Comparison of ENCODE assay signal across 17 cellular contexts in the genomic region with DNA sequence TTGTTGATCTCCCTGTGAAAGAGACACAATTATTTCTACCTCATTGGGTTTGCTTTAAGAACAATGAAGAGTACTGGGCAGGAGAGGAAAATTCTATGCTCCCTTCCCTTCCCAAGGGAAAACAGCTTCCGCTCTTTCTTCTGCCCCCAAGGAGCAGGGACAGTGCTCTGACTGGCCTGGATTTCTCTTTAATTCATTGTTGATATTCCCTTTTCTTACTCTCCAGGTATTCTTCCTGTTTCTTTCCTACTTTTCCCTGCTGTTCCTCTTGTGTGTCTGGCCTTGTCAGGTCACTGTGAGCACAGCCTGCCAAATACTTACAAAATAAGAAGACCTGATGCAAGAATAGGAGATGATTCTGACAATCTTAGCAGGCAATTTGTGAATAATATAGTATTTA. TPM values are rescaled to one million over a fixed set of nuclear protein-coding genes. Genes with fewer than 3 reads are reported as not detected.
A peak's percentile ranks its signal among the peaks of the same experiment; 100 is the strongest.
DNase-seq lines count a peak whose midpoint lies in the region; ATAC-seq, FAIRE-seq and TF ChIP-seq lines count a peak whose summit lies in the region.
"Had no signal": no experiment of that assay in that cellular context is flagged by ENCODE, and none has a peak within 500 bp of the region (broad histone marks: within the 10 kb centered on the region; RNA-seq: fewer than 3 reads in every experiment).

No MANE protein-coding gene starts in this region.

- peaks cover 33% of the 10 kb centered on the region for H3K4me1 Mint-ChIP-seq in Caco-2 (ENCODE audit: low read depth, unreplicated experiment)

- H3K27me3 ChIP-seq in Caco-2 (replicated peaks; ENCODE audit: control insufficient read depth, insufficient read depth, low read length) = no peaks in the 10 kb centered on the region
- H3K27me3 ChIP-seq in HL-60 (ENCODE audit: insufficient read depth, poor library complexity, severe bottlenecking) = no peaks in the 10 kb centered on the region
- H3K27me3 ChIP-seq in brain microvascular endothelial cell (replicated peaks) = no peaks in the 10 kb centered on the region
- no peaks in the 10 kb centered on the region for H3K27me3 ChIP-seq in neuronal stem cell (ENCODE audit: control insufficient read depth in 3 of 3, insufficient read depth in 3 of 3, low read depth in 1 of 3, low read length in 3 of 3)
- no peaks in the 10 kb centered on the region for H3K27me3 ChIP-seq in PC-3 (ENCODE audit: low read length)

- H3K4me2 ChIP-seq in neuronal stem cell (ENCODE audit: insufficient read depth, low read length, poor library complexity, severe bottlenecking) (no peak overlapping the region), PC-3 (ENCODE audit: low read length) (no peak overlapping the region)

- H3K14ac ChIP-seq in neuronal stem cell (ENCODE audit: low read length) = no peak overlapping the region

- FAIRE-seq in H54 (lab: Jason Lieb, UNC) = no peak
- FAIRE-seq: bronchial epithelial cell had no signal

- H3K4me3 Mint-ChIP-seq in Caco-2 (ENCODE audit: unreplicated experiment) = no peak overlapping the region
- H3K4me3 Mint-ChIP-seq: activated CD4-positive, alpha-beta T cell treated with anti-CD3 and anti-CD28 coated beads, Interleukin-2, amount 10 ng/mL, durations not matched to agents 24 days and 14 days had no signal

- no peak overlapping the region for H2BK12ac ChIP-seq in neuronal stem cell (ENCODE audit: low read length)

- H3F3A ChIP-seq in PC-3 (ENCODE audit: low read length, unreplicated experiment) = no peaks in the 10 kb centered on the region

- H3K79me1 ChIP-seq in neuronal stem cell (ENCODE audit: low read depth, low read length) = no peaks in the 10 kb centered on the region

- TF ChIP-seq CTCF in Caco-2 (IDR thresholded peaks at IDR 0.05; ENCODE audit: insufficient read depth in 1 of 2, low read depth in 1 of 2, low read length in 1 of 2, severe bottlenecking in 1 of 2, unreplicated experiment in 1 of 2) (no peak), HL-60 (IDR thresholded peaks at IDR 0.05; ENCODE audit: insufficient read depth, low read length) (no peak), brain microvascular endothelial cell (IDR thresholded peaks at IDR 0.05; ENCODE audit: low read depth, low read length, missing control alignments) (no peak), PC-3 (conservative IDR thresholded peaks at IDR 0.05; ENCODE audit: low read depth, low read length) (no peak)

- CTCF ChIA-PET in Caco-2 (lab: Charles Lee) = no interaction called here
- CTCF ChIA-PET in PC-3 (lab: Charles Lee) = no interaction called here

- H3K79me2 ChIP-seq in PC-3 (ENCODE audit: low read length) = no peaks in the 10 kb centered on the region

- peaks cover 37% of the 10 kb centered on the region for H3K4me1 ChIP-seq in Caco-2
- H3K4me1 ChIP-seq in neuronal stem cell (ENCODE audit: control insufficient read depth in 2 of 2, insufficient read depth in 1 of 2, low read depth in 1 of 2, low read length in 2 of 2) = peaks cover 8 to 31% of the 10 kb centered on the region in 2 donors
- peaks cover 21% of the 10 kb centered on the region for H3K4me1 ChIP-seq in PC-3 (ENCODE audit: insufficient read depth, low read length)

- H3K27me3 Mint-ChIP-seq in Caco-2 (ENCODE audit: insufficient read depth, unreplicated experiment) = no peaks in the 10 kb centered on the region

- in situ Hi-C loops in brain microvascular endothelial cell (cut with HindIII; ENCODE audit: low pct_ligation_motif_present, low sequenced_read_pairs) = no loop called here

- no peaks in the 10 kb centered on the region for H4K20me1 ChIP-seq in PC-3 (ENCODE audit: low read length)

- peak overlapping the region; percentile 46 for H3K27ac Mint-ChIP-seq in Caco-2 (ENCODE audit: unreplicated experiment)
- H3K27ac Mint-ChIP-seq: activated CD4-positive, alpha-beta T cell treated with anti-CD3 and anti-CD28 coated beads, Interleukin-2, amount 10 ng/mL, durations not matched to agents 24 days and 14 days had no signal

- POLR2A ChIA-PET in Caco-2 (lab: Charles Lee) = no interaction called here
- POLR2A ChIA-PET in PC-3 (lab: Charles Lee; ENCODE audit: unreplicated experiment) = no interaction called here

- no peak overlapping the region for H2AK5ac ChIP-seq in neuronal stem cell (ENCODE audit: low read depth, low read length)

- no peak overlapping the region for H2AFZ ChIP-seq in neuronal stem cell (ENCODE audit: low read length)
- no peak overlapping the region for H2AFZ ChIP-seq in PC-3 (ENCODE audit: low read length)

- no peak for TF ChIP-seq POLR2A in H54 (IDR thresholded peaks at IDR 0.05; ENCODE audit: low read depth, low read length)

- H3K4ac ChIP-seq in neuronal stem cell (ENCODE audit: low read length) = no peak overlapping the region

- H3K23ac ChIP-seq in neuronal stem cell (ENCODE audit: low read depth, low read length, poor library complexity) = no peak overlapping the region

- H3K18ac ChIP-seq in neuronal stem cell (ENCODE audit: low read length) = no peak overlapping the region

- H3K4me3 ChIP-seq in Caco-2 (ENCODE audit: low read depth, low read length) = no peak overlapping the region
- no peak overlapping the region for H3K4me3 ChIP-seq in HL-60 (replicated peaks; ENCODE audit: insufficient read depth, low read length)
- H3K4me3 ChIP-seq in brain microvascular endothelial cell (ENCODE audit: low read depth, low read length) = no peak overlapping the region
- no peak overlapping the region for H3K4me3 ChIP-seq in neuronal stem cell (ENCODE audit: low read length in 2 of 2)
- H3K4me3 ChIP-seq in PC-3 (ENCODE audit: low read length) = no peak overlapping the region

- H3K36me3 ChIP-seq in Caco-2 (ENCODE audit: control insufficient read depth, insufficient read depth, low read length) = no peaks in the 10 kb centered on the region
- H3K36me3 ChIP-seq in brain microvascular endothelial cell (replicated peaks) = no peaks in the 10 kb centered on the region
- no peaks in the 10 kb centered on the region for H3K36me3 ChIP-seq in neuronal stem cell (replicated peaks in 1 of 2; ENCODE audit: control insufficient read depth in 2 of 2, insufficient read depth in 2 of 2, low read length in 2 of 2)
- H3K36me3 ChIP-seq in PC-3 (ENCODE audit: low read depth, low read length) = no peaks in the 10 kb centered on the region

- BruUV-seq in Caco-2 (replicated peaks; lab: Mats Ljungman, UMichigan) (no TSS peak), PC-3 (replicated peaks; lab: Mats Ljungman, UMichigan) (no TSS peak)

- intact Hi-C loops in Caco-2 (cut with micrococcal nuclease; ENCODE audit: unreplicated experiment) (loop anchor here (10.0 kb wide), 1 partner anchor 1570 kb away; a partner anchor contains a TSS), PC-3 (cut with micrococcal nuclease) (loop anchor here (5.0 to 10.0 kb wide), 2 partner anchors 82 to 640 kb away; a partner anchor contains a TSS)

- no peaks in the 10 kb centered on the region for H3K9me3 ChIP-seq in Caco-2
- no peaks in the 10 kb centered on the region for H3K9me3 ChIP-seq in neuronal stem cell (replicated peaks in 1 of 2; ENCODE audit: control insufficient read depth in 2 of 2, insufficient read depth in 1 of 2, low read depth in 1 of 2, low read length in 2 of 2)
- no peaks in the 10 kb centered on the region for H3K9me3 ChIP-seq in PC-3 (ENCODE audit: low read length)

- no peak for DNase-seq in Caco-2
- DNase-seq in HL-60 (ENCODE audit: low read depth in 1 of 2, low spot score in 1 of 2) = no peak
- no peak for DNase-seq in brain microvascular endothelial cell
- DNase-seq in neuronal stem cell (ENCODE audit: low spot score) = peak; percentile 61
- no peak for DNase-seq in PC-3
- DNase-seq in kidney glomerular epithelial cell (lab: John Stamatoyannopoulos, UW) = no peak
- no peak for DNase-seq in H54 (ENCODE audit: insufficient read length, low spot score)
- DNase-seq: activated CD4-positive, alpha-beta T cell treated with anti-CD3 and anti-CD28 coated beads, Interleukin-2, amount 10 ng/mL, durations not matched to agents 24 days and 14 days; activated gamma-delta T cell treated with Interleukin-2 at 50 U/mL for 16 hours; head of caudate nucleus; left colon; NCI-H1105 treated with DMSO at 0.1 percent for 48 hours; NCI-H446 treated with DMSO at 0.1 percent for 48 hours; right cardiac atrium; T-helper 1 cell had no signal

- no peak overlapping the region for H4K91ac ChIP-seq in neuronal stem cell (ENCODE audit: low read depth, low read length, poor library complexity)

- no peaks in the 10 kb centered on the region for H3K9me2 ChIP-seq in PC-3 (replicated peaks; ENCODE audit: low read length)

- H4K8ac ChIP-seq in neuronal stem cell (ENCODE audit: low read depth, low read length) = no peak overlapping the region

- WGBS in neuronal stem cell (ENCODE audit: extremely low coverage in 2 of 2, insufficient read length in 2 of 2, insufficient replicate concordance in 1 of 2), 2 donors = no CpG with 5 or more reads among the region's 1 CpG

- no peak overlapping the region for H3K9ac ChIP-seq in neuronal stem cell (ENCODE audit: low read depth, low read length, poor library complexity)
- H3K9ac ChIP-seq in PC-3 (ENCODE audit: low read length) = no peak overlapping the region

- peaks cover 10% of the 10 kb centered on the region for H3K36me3 Mint-ChIP-seq in Caco-2 (ENCODE audit: insufficient read depth, unreplicated experiment)

- no peaks in the 10 kb centered on the region for H3K9me3 Mint-ChIP-seq in Caco-2 (ENCODE audit: unreplicated experiment)
- H3K9me3 Mint-ChIP-seq: activated CD4-positive, alpha-beta T cell treated with anti-CD3 and anti-CD28 coated beads, Interleukin-2, amount 10 ng/mL, durations not matched to agents 24 days and 14 days had no signal

- no peak for ATAC-seq in PC-3
- ATAC-seq: left colon, Panc1, right cardiac atrium had no signal

- no peak overlapping the region for H2BK120ac ChIP-seq in neuronal stem cell (ENCODE audit: low read depth, low read length)

- H2BK5ac ChIP-seq in neuronal stem cell (ENCODE audit: low read length) = no peak overlapping the region

- H2BK15ac ChIP-seq in neuronal stem cell (ENCODE audit: low read length) = no peak overlapping the region

- H3K27ac ChIP-seq in HL-60 (replicated peaks) (peak overlapping the region; percentile 6; the same call in 1 of the 2 replicates), brain microvascular endothelial cell (peak overlapping the region; percentile 30), neuronal stem cell (replicated peaks; ENCODE audit: low read length) (peak overlapping the region; percentile 79), PC-3 (ENCODE audit: low read length) (no peak overlapping the region)

RNA-seq across cellular contexts. Expression of a gene that starts 49.6 kb away (rescaled TPM):
- total RNA-seq in Caco-2 (2022) = 21.5 and 25.3 TPM in 2 replicates
- polyA plus RNA-seq in neuronal stem cell (2013, experiment 1 of 2) = 49.9 TPM
- polyA plus RNA-seq in neuronal stem cell (2013, experiment 2 of 2) = 50.5 TPM
- 14.9 and 17.2 TPM in 2 replicates for total RNA-seq in PC-3 (2014; rRNA removed)
